ENCODE assay signal across 1 cellular context in genomic region chr6:90212274-90212673, GRCh38.
TF ChIP-seq lines count a peak whose summit lies in the region.

No MANE protein-coding gene starts in this region.

TF ChIP-seq in HCT116, 20 proteins besides CTCF, POLR2A, EP300 and RAD21 (continued from another document):
- TF ChIP-seq ZBTB33 (IDR thresholded peaks at IDR 0.05; ENCODE audit: extremely low read depth, insufficient replicate concordance, low read length): no peak
- no peak for TF ChIP-seq ZFX (IDR thresholded peaks at IDR 0.05)
- no peak for TF ChIP-seq ELF1 (IDR thresholded peaks at IDR 0.05; ENCODE audit: borderline replicate concordance, low read depth)
- TF ChIP-seq REST (IDR thresholded peaks at IDR 0.05; ENCODE audit: low read depth): no peak
- TF ChIP-seq TCF7L2 (IDR thresholded peaks at IDR 0.05; ENCODE audit: borderline replicate concordance, extremely low read depth, insufficient read depth, insufficient read length): no peak
- TF ChIP-seq EZH2phosphoT487 (IDR thresholded peaks at IDR 0.05; ENCODE audit: borderline replicate concordance): no peak
- no peak for TF ChIP-seq EZH2 (IDR thresholded peaks at IDR 0.05)
- no peak for TF ChIP-seq EGR1 (IDR thresholded peaks at IDR 0.05; ENCODE audit: low read depth)
- TF ChIP-seq CEBPB (IDR thresholded peaks at IDR 0.05; ENCODE audit: low read depth): no peak
- TF ChIP-seq FOSL1 (IDR thresholded peaks at IDR 0.05; ENCODE audit: low read depth): no peak
- TF ChIP-seq SRF (IDR thresholded peaks at IDR 0.05; ENCODE audit: low read depth): no peak
- no peak for TF ChIP-seq JUND (IDR thresholded peaks at IDR 0.05)
